ENCODE assay signal across 10 cellular contexts in genomic region chr3:105822171-105823123, GRCh38. TPM values are rescaled to one million over a fixed set of nuclear protein-coding genes. Genes with fewer than 3 reads are reported as not detected.
DNase-seq lines count a peak whose midpoint lies in the region; ATAC-seq and TF ChIP-seq lines count a peak whose summit lies in the region.
"Had no signal": no experiment of that assay in that cellular context is flagged by ENCODE, and none has a peak within 500 bp of the region (broad histone marks: within the 10 kb centered on the region; RNA-seq: fewer than 3 reads in every experiment).

No MANE protein-coding gene starts in this region.

- no peak for DNase-seq in T-helper 1 cell
- no peak for DNase-seq in activated CD8-positive, alpha-beta T cell treated with anti-CD3 and anti-CD28 coated beads, Interleukin-2, amount 10 ng/mL, durations not matched to agents 7 days and 5 days
- no peak for DNase-seq in hepatocyte (ENCODE audit: low spot score)
- no peak for DNase-seq in dermis blood vessel endothelial cell
- DNase-seq: NCI-H1436, pancreas had no signal

- H3K36me3 ChIP-seq in hepatocyte (replicated peaks; ENCODE audit: insufficient read depth, low read depth) = no peaks in the 10 kb centered on the region
- H3K36me3 ChIP-seq: pancreas had no signal

- H3K79me2 ChIP-seq in hepatocyte = peaks cover 55% of the 10 kb centered on the region

- ATAC-seq in activated CD8-positive, alpha-beta T cell treated with anti-CD3 and anti-CD28 coated beads, Interleukin-2, amount 10 ng/mL, durations not matched to agents 7 days and 5 days = no peak
- ATAC-seq in GM18870 (IDR thresholded peaks at IDR 0.05; ENCODE audit: unreplicated experiment) (no peak), esophagus mucosa (no peak)

- POLR2A ChIA-PET in activated CD8-positive, alpha-beta T cell treated with anti-CD3 and anti-CD28 coated beads, Interleukin-2, amount 10 ng/mL, durations not matched to agents 7 days and 5 days (lab: Charles Lee) = interaction anchor here (1.6 kb wide), 1 partner anchor 14 kb away, joined by 5 read pairs; no protein-coding TSS in a partner anchor

- H3K4me1 Mint-ChIP-seq in T-helper 1 cell treated with Interleukin-12 subunit alpha and Interleukin-12 subunit beta and Interleukin-4 antibody, amounts not matched to agents 30 μg/mL and 1 μg/mL, for 36 hours (ENCODE audit: low read depth) = peaks cover 47% of the 10 kb centered on the region
- H3K4me1 Mint-ChIP-seq in activated CD8-positive, alpha-beta T cell treated with anti-CD3 and anti-CD28 coated beads, Interleukin-2, amount 10 ng/mL, durations not matched to agents 7 days and 5 days (ENCODE audit: low read depth) = peaks cover 58% of the 10 kb centered on the region

- H3K4me3 Mint-ChIP-seq in T-helper 1 cell treated with Interleukin-12 subunit alpha and Interleukin-12 subunit beta and Interleukin-4 antibody, amounts not matched to agents 30 μg/mL and 1 μg/mL, for 36 hours = no peak overlapping the region
- H3K4me3 Mint-ChIP-seq in activated CD8-positive, alpha-beta T cell treated with anti-CD3 and anti-CD28 coated beads, Interleukin-2, amount 10 ng/mL, durations not matched to agents 7 days and 5 days = no peak overlapping the region

- no peaks in the 10 kb centered on the region for H3K9me3 ChIP-seq in hepatocyte (ENCODE audit: low read depth)
- H3K9me3 ChIP-seq: pancreas had no signal

- H4K20me1 ChIP-seq in hepatocyte (ENCODE audit: insufficient read depth, poor library complexity, severe bottlenecking) = no peaks in the 10 kb centered on the region

- peak overlapping the region; percentile 63 for H3K27ac ChIP-seq in hepatocyte
- H3K27ac ChIP-seq in temporal lobe (ENCODE audit: low read depth, low read length) = peak overlapping the region; percentile 36

- CTCF ChIA-PET in activated CD8-positive, alpha-beta T cell treated with anti-CD3 and anti-CD28 coated beads, Interleukin-2, amount 10 ng/mL, durations not matched to agents 7 days and 5 days (lab: Charles Lee) = interaction anchor here (0.9 to 2.3 kb wide), 3 partner anchors 11 to 125 kb away, joined by 3 to 7 read pairs (median 4); no protein-coding TSS in a partner anchor

- H3K27ac Mint-ChIP-seq in T-helper 1 cell treated with Interleukin-12 subunit alpha and Interleukin-12 subunit beta and Interleukin-4 antibody, amounts not matched to agents 30 μg/mL and 1 μg/mL, for 36 hours = peak overlapping the region; percentile 82
- peak overlapping the region; percentile 48 for H3K27ac Mint-ChIP-seq in activated CD8-positive, alpha-beta T cell treated with anti-CD3 and anti-CD28 coated beads, Interleukin-2, amount 10 ng/mL, durations not matched to agents 7 days and 5 days

- 46% methylated on average over 3 of the region's 3 CpGs for WGBS in hepatocyte (ENCODE audit: low lambda C conversion rate, missing lambda C conversion rate)

- peaks cover 59% of the 10 kb centered on the region for H3K36me3 Mint-ChIP-seq in T-helper 1 cell treated with Interleukin-12 subunit alpha and Interleukin-12 subunit beta and Interleukin-4 antibody, amounts not matched to agents 30 μg/mL and 1 μg/mL, for 36 hours (ENCODE audit: low read depth)
- H3K36me3 Mint-ChIP-seq in activated CD8-positive, alpha-beta T cell treated with anti-CD3 and anti-CD28 coated beads, Interleukin-2, amount 10 ng/mL, durations not matched to agents 7 days and 5 days (ENCODE audit: low read depth) = peaks cover 68% of the 10 kb centered on the region

- H3K9me2 ChIP-seq in hepatocyte (replicated peaks; ENCODE audit: insufficient read depth) = no peaks in the 10 kb centered on the region

- no peaks in the 10 kb centered on the region for H3K27me3 ChIP-seq in hepatocyte
- H3K27me3 ChIP-seq: pancreas had no signal

- TF ChIP-seq CTCF in hepatocyte (IDR thresholded peaks at IDR 0.05; ENCODE audit: poor library complexity) = no peak

- H3K4me2 ChIP-seq in hepatocyte = peak overlapping the region; percentile 2

- H3K4me1 ChIP-seq in hepatocyte (ENCODE audit: insufficient read depth) = peaks cover 28% of the 10 kb centered on the region

- no peaks in the 10 kb centered on the region for H3K9me3 Mint-ChIP-seq in T-helper 1 cell treated with Interleukin-12 subunit alpha and Interleukin-12 subunit beta and Interleukin-4 antibody, amounts not matched to agents 30 μg/mL and 1 μg/mL, for 36 hours
- H3K9me3 Mint-ChIP-seq in activated CD8-positive, alpha-beta T cell treated with anti-CD3 and anti-CD28 coated beads, Interleukin-2, amount 10 ng/mL, durations not matched to agents 7 days and 5 days (ENCODE audit: insufficient read depth) = no peaks in the 10 kb centered on the region

- H3K27me3 Mint-ChIP-seq in T-helper 1 cell treated with Interleukin-12 subunit alpha and Interleukin-12 subunit beta and Interleukin-4 antibody, amounts not matched to agents 30 μg/mL and 1 μg/mL, for 36 hours (ENCODE audit: low read depth) = no peaks in the 10 kb centered on the region
- H3K27me3 Mint-ChIP-seq in activated CD8-positive, alpha-beta T cell treated with anti-CD3 and anti-CD28 coated beads, Interleukin-2, amount 10 ng/mL, durations not matched to agents 7 days and 5 days (ENCODE audit: low read depth) = no peaks in the 10 kb centered on the region

- H2AFZ ChIP-seq in hepatocyte = no peak overlapping the region

- H3K4me3 ChIP-seq in hepatocyte = no peak overlapping the region
- H3K4me3 ChIP-seq: pancreas had no signal

RNA-seq across cellular contexts. Expression of gene CBLB, which starts 46.4 kb away (rescaled TPM):
- 100 to 1,000 TPM; 117 to 122 TPM for total RNA-seq in activated CD8-positive, alpha-beta T cell treated with anti-CD3 and anti-CD28 coated beads, Interleukin-2, amount 10 ng/mL, durations not matched to agents 7 days and 5 days
- total RNA-seq in hepatocyte = 29.2 and 56.0 TPM in 2 replicates
- 21.3 and 22.6 TPM in 2 replicates for polyA plus RNA-seq in hepatocyte
- 29.0 TPM for total RNA-seq in temporal lobe
- 27.7 and 28.7 TPM in 2 replicates for total RNA-seq in dermis blood vessel endothelial cell
- total RNA-seq in esophagus mucosa = 11.0 TPM
